Comparison of ENCODE assay signal across 8 cellular contexts in the genomic region with DNA sequence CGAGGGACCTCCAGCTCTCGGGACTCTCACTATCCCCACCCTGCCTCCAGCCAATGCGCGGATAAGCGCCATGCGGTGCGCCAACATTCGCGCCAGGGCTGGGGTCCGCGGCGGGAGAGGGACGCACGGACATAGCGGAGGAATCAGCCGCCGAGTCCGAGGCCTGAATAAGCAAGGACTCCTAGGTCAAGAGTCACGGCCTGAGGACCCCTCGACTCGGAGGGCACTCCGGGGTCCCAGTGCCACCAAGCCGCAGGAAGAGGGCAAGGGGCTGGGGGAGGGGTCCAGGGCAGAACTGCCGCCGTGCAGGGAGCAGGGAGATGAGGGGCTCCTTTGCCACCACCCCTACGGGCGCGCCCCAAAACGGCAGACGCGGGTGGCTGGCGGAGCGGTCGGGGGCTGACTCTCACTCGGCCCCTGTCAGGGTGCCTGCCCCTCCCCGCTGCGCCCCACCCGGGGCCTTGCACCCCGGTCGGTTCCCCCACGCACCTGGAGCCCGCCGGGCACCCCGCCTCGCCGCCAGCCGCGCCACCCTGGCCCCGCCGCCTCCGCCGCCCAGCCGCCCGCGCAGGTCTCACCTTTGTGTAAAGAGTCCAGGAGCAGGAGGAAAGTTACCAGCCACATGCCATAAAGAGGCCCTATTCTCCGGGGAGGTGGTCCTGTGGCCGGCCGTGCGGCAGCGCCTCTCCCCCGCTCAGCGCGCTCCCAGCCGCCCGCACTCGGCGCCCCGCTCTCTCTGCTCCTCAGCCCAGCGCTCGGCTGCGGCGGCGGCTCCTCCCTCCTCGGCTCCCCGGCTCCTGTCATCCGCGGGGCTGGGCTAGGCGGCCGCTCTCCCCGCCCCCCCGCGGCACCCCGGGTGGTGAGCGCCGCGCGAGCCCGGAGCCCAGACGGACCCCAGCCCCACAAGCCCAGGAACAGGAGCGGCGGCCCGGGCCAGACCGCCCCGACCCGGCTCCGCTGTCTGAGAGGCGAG. TPM values are rescaled to one million over a fixed set of nuclear protein-coding genes. Genes with fewer than 3 reads are reported as not detected.
DNase-seq lines count a peak whose midpoint lies in the region; ATAC-seq and TF ChIP-seq lines count a peak whose summit lies in the region.

TSS of gene DSCAML1 (minus strand) at position 761 of the 973 bp plus-strand sequence. CDS start at position 624, 137 bp downstream.

- TF ChIP-seq CTCF in chondrocyte (IDR thresholded peaks at IDR 0.05) = no peak

- no peak within 1 kb of the TSS for H3K4me3 ChIP-seq in CD4-positive, CD25-positive, alpha-beta regulatory T cell (ENCODE audit: low read depth, low read length)
- H3K4me3 ChIP-seq in mesendoderm (ENCODE audit: low read length) = no peak within 1 kb of the TSS

- peaks cover 0 to 4% (median 0%) of the 10 kb centered on the region in 7 donors for H3K9me3 Mint-ChIP-seq in CD4-positive, CD25-positive, alpha-beta regulatory T cell
- H3K9me3 Mint-ChIP-seq in chondrocyte (ENCODE audit: low read depth) = no peaks in the 10 kb centered on the region

- peaks cover 70% of the 10 kb centered on the region for H3K27me3 Mint-ChIP-seq in CD4-positive, CD25-positive, alpha-beta regulatory T cell
- peaks cover 66% of the 10 kb centered on the region for H3K27me3 Mint-ChIP-seq in chondrocyte (ENCODE audit: low read depth)

- H3K9me3 ChIP-seq in CD4-positive, CD25-positive, alpha-beta regulatory T cell (ENCODE audit: control insufficient read depth in 2 of 2, low read length in 2 of 2) = no peaks in the 10 kb centered on the region

- H3K9ac ChIP-seq in mesendoderm (ENCODE audit: low read length) = peak within 1 kb of the TSS; percentile 34

- H2BK15ac ChIP-seq in mesendoderm (replicated peaks; ENCODE audit: low read depth) = no peak within 1 kb of the TSS

- H3K79me1 ChIP-seq in mesendoderm (ENCODE audit: low read length) = no peaks in the 10 kb centered on the region

- H3K4me3 Mint-ChIP-seq in CD4-positive, CD25-positive, alpha-beta regulatory T cell = peak within 1 kb of the TSS; percentile 38 to 75 (median 64)
- H3K4me3 Mint-ChIP-seq in chondrocyte (ENCODE audit: unreplicated experiment) = peak within 1 kb of the TSS; percentile 56

- peak within 1 kb of the TSS; percentile 73 for H3K4me2 ChIP-seq in mesendoderm (ENCODE audit: low read length)

- peak in 1 of 3 donors; percentile 35 for DNase-seq in CD4-positive, CD25-positive, alpha-beta regulatory T cell
- peak; percentile 67 for DNase-seq in NCI-H69 (lab: John Stamatoyannopoulos, UW)
- no peak for DNase-seq in chondrocyte (ENCODE audit: low spot score)
- DNase-seq in mesendoderm = peak; percentile 27
- no peak for DNase-seq in NCI-H226

- no peaks in the 10 kb centered on the region for H3K36me3 Mint-ChIP-seq in CD4-positive, CD25-positive, alpha-beta regulatory T cell
- H3K36me3 Mint-ChIP-seq in chondrocyte (ENCODE audit: low read depth) = no peaks in the 10 kb centered on the region

- no CpG with 5 or more reads among the region's 97 CpGs for WGBS in mesendoderm (ENCODE audit: extremely low coverage, insufficient coverage, low lambda C conversion rate)

- no peak within 1 kb of the TSS for H2BK120ac ChIP-seq in mesendoderm (ENCODE audit: low read depth, low read length)

- H2AK5ac ChIP-seq in mesendoderm (ENCODE audit: low read length) = no peak within 1 kb of the TSS

- no peaks in the 10 kb centered on the region for H3K79me2 ChIP-seq in mesendoderm (ENCODE audit: control insufficient read depth, insufficient read depth, low read length)

- H3K4me1 Mint-ChIP-seq in CD4-positive, CD25-positive, alpha-beta regulatory T cell = peaks cover 0 to 19% (median 4%) of the 10 kb centered on the region in 4 donors
- H3K4me1 Mint-ChIP-seq in chondrocyte (ENCODE audit: low read depth) = peaks cover 4% of the 10 kb centered on the region

- H3K56ac ChIP-seq in mesendoderm (ENCODE audit: low read length) = peak within 1 kb of the TSS; percentile 64

- H3K36me3 ChIP-seq in CD4-positive, CD25-positive, alpha-beta regulatory T cell (ENCODE audit: control insufficient read depth, insufficient read depth, low read length) = no peaks in the 10 kb centered on the region
- H3K36me3 ChIP-seq in mesendoderm (ENCODE audit: control insufficient read depth, insufficient read depth, low read length) = no peaks in the 10 kb centered on the region

- peaks cover 21% of the 10 kb centered on the region for H3K27me3 ChIP-seq in CD4-positive, CD25-positive, alpha-beta regulatory T cell (ENCODE audit: control insufficient read depth, insufficient read depth, low read length)
- H3K27me3 ChIP-seq in mesendoderm (ENCODE audit: insufficient read depth, low read length, poor library complexity) = peaks cover 33% of the 10 kb centered on the region

- no peak within 1 kb of the TSS for H3K27ac Mint-ChIP-seq in CD4-positive, CD25-positive, alpha-beta regulatory T cell
- no peak within 1 kb of the TSS for H3K27ac Mint-ChIP-seq in chondrocyte (ENCODE audit: unreplicated experiment)

- ATAC-seq in CD4-positive, CD25-positive, alpha-beta regulatory T cell (ENCODE audit: low read depth in 2 of 2) = peak; percentile 68 to 74
- ATAC-seq in HG02884 (IDR thresholded peaks at IDR 0.05; ENCODE audit: unreplicated experiment) (no peak), HG03460 (IDR thresholded peaks at IDR 0.05; ENCODE audit: unreplicated experiment) (no peak)

- H3K18ac ChIP-seq in mesendoderm (ENCODE audit: low read length) = no peak within 1 kb of the TSS

- H3K23ac ChIP-seq in mesendoderm (ENCODE audit: low read length) = no peak within 1 kb of the TSS

- H3K27ac ChIP-seq in CD4-positive, CD25-positive, alpha-beta regulatory T cell (ENCODE audit: insufficient read depth, low read length, poor library complexity, severe bottlenecking) = no peak within 1 kb of the TSS
- H3K27ac ChIP-seq in mesendoderm (ENCODE audit: low read depth, low read length) = no peak within 1 kb of the TSS
- peak within 1 kb of the TSS; percentile 63 for H3K27ac ChIP-seq in temporal lobe (ENCODE audit: low read depth, low read length)

- peaks cover 22% of the 10 kb centered on the region for H3K4me1 ChIP-seq in CD4-positive, CD25-positive, alpha-beta regulatory T cell (ENCODE audit: control insufficient read depth, insufficient read depth, low read length, poor library complexity, severe bottlenecking)
- H3K4me1 ChIP-seq in mesendoderm (ENCODE audit: control insufficient read depth, low read depth, low read length) = no peaks in the 10 kb centered on the region

- H4K8ac ChIP-seq in mesendoderm (ENCODE audit: low read depth, low read length) = no peak within 1 kb of the TSS

- H3K4ac ChIP-seq in mesendoderm (ENCODE audit: low read depth, low read length) = no peak within 1 kb of the TSS

- H2BK5ac ChIP-seq in mesendoderm (ENCODE audit: low read length) = no peak within 1 kb of the TSS

- no peak within 1 kb of the TSS for H4K5ac ChIP-seq in mesendoderm (ENCODE audit: low read length)

RNA-seq across cellular contexts. Expression of gene DSCAML1, which starts in this region (rescaled TPM):
- total RNA-seq in CD4-positive, CD25-positive, alpha-beta regulatory T cell = 1.6 TPM
- under 1 TPM in 3 of 4 donors, not detected in 1; 0.08 to 0.34 (median 0.25) TPM for polyA plus RNA-seq in CD4-positive, CD25-positive, alpha-beta regulatory T cell
- total RNA-seq in chondrocyte (not detected in 3 replicates), temporal lobe (9.1 TPM)
- 0.06 TPM for polyA plus RNA-seq in mesendoderm (2013, experiment 1 of 2)
- 0.11 TPM for polyA plus RNA-seq in mesendoderm (2013, experiment 2 of 2)

Comparison
In these comparisons a context has a peak if more than half of its experiments do, and no peak if none do; other contexts are left out.
1. ATAC-seq: peak in CD4-positive, CD25-positive, alpha-beta regulatory T cell (2 of 2); none in HG02884 (single experiment) and HG03460 (single experiment).
2. DNase-seq: peak in NCI-H69 (single experiment) and mesendoderm (single experiment); none in chondrocyte (single experiment) and NCI-H226 (single experiment).